In genomic region chr3:82409842-82410241, GRCh38 we compare ENCODE assay signal across 8 cellular contexts.
"Had no signal": no experiment of that assay in that cellular context is flagged by ENCODE, and none has a peak within 500 bp of the region (broad histone marks: within the 10 kb centered on the region; RNA-seq: fewer than 3 reads in every experiment).

No MANE protein-coding gene starts in this region.

- FAIRE-seq: G401.6, GM12878, GM12891, GM12892, GM18507, GM19239 had no signal

- DNase-seq: GDM1, GF-D8 had no signal

- ATAC-seq: GM12878 had no signal
